1 cellular context compared by ENCODE assay signal in genomic region chr2:69221960-69222751, GRCh38.
TF ChIP-seq lines count a peak whose summit lies in the region.

No MANE protein-coding gene starts in this region.

TF ChIP-seq in WTC11, 78 proteins besides CTCF, POLR2A, EP300 and RAD21 (continued from another document):
- no peak for TF ChIP-seq MYBL2 (CRISPR knock-in tag; IDR thresholded peaks at IDR 0.05)
- TF ChIP-seq TEAD4 (CRISPR knock-in tag; IDR thresholded peaks at IDR 0.05): no peak
- no peak for TF ChIP-seq RELA (CRISPR knock-in tag; IDR thresholded peaks at IDR 0.05; ENCODE audit: borderline replicate concordance)
